Comparison of ENCODE assay signal across 2 cellular contexts in genomic region chr3:145807990-145808389, GRCh38.
TF ChIP-seq lines count a peak whose summit lies in the region.

No MANE protein-coding gene starts in this region.

TF ChIP-seq in HEK293, 187 proteins besides CTCF, POLR2A, EP300 and RAD21 (continued from another document):
- no peak for TF ChIP-seq ZNF513 (tag by site-specific recombination; IDR thresholded peaks at IDR 0.05)

TF ChIP-seq in WTC11, 78 proteins besides CTCF, POLR2A, EP300 and RAD21 (continued from another document):
- TF ChIP-seq, protein P1, sequence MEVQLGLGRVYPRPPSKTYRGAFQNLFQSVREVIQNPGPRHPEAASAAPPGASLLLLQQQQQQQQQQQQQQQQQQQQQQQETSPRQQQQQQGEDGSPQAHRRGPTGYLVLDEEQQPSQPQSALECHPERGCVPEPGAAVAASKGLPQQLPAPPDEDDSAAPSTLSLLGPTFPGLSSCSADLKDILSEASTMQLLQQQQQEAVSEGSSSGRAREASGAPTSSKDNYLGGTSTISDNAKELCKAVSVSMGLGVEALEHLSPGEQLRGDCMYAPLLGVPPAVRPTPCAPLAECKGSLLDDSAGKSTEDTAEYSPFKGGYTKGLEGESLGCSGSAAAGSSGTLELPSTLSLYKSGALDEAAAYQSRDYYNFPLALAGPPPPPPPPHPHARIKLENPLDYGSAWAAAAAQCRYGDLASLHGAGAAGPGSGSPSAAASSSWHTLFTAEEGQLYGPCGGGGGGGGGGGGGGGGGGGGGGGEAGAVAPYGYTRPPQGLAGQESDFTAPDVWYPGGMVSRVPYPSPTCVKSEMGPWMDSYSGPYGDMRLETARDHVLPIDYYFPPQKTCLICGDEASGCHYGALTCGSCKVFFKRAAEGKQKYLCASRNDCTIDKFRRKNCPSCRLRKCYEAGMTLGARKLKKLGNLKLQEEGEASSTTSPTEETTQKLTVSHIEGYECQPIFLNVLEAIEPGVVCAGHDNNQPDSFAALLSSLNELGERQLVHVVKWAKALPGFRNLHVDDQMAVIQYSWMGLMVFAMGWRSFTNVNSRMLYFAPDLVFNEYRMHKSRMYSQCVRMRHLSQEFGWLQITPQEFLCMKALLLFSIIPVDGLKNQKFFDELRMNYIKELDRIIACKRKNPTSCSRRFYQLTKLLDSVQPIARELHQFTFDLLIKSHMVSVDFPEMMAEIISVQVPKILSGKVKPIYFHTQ (CRISPR knock-in tag; IDR thresholded peaks at IDR 0.05): no peak
- TF ChIP-seq PRDM15 (CRISPR knock-in tag; IDR thresholded peaks at IDR 0.05) (no peak), TP53 (CRISPR knock-in tag; IDR thresholded peaks at IDR 0.05) (no peak), RORB (CRISPR knock-in tag; IDR thresholded peaks at IDR 0.05) (no peak), NR3C1 (CRISPR knock-in tag; conservative IDR thresholded peaks at IDR 0.05; ENCODE audit: low read depth) (no peak), PRRX2 (CRISPR knock-in tag; IDR thresholded peaks at IDR 0.05) (no peak), ZNF121 (CRISPR knock-in tag; IDR thresholded peaks at IDR 0.05) (no peak), AFF4 (CRISPR knock-in tag; IDR thresholded peaks at IDR 0.05; ENCODE audit: borderline replicate concordance) (no peak)
- TF ChIP-seq, protein P2, sequence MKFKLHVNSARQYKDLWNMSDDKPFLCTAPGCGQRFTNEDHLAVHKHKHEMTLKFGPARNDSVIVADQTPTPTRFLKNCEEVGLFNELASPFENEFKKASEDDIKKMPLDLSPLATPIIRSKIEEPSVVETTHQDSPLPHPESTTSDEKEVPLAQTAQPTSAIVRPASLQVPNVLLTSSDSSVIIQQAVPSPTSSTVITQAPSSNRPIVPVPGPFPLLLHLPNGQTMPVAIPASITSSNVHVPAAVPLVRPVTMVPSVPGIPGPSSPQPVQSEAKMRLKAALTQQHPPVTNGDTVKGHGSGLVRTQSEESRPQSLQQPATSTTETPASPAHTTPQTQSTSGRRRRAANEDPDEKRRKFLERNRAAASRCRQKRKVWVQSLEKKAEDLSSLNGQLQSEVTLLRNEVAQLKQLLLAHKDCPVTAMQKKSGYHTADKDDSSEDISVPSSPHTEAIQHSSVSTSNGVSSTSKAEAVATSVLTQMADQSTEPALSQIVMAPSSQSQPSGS (CRISPR knock-in tag; IDR thresholded peaks at IDR 0.05; ENCODE audit: borderline replicate concordance, low read depth): no peak
